In the genomic region with DNA sequence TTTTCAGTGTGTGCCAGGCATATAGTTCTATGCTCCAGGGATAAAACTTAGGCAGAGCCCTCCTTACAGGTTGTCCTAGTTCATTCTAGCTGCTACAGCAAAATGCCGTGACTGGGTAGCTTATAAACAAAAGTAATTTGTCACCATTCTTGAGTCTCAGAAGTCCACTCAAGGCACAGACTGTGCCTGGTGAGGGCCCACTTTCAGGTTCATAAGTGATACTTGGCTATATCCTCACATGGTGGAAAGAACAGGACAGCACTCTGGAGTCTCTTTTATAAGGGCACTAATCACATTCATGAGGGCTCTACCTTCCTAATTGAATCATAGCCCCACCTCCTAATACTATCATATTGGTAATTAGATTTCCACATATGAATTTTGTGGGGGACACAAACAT, we compare ENCODE assay signal across 9 cellular contexts.
"Had no signal": no experiment of that assay in that cellular context is flagged by ENCODE, and none has a peak within 500 bp of the region (broad histone marks: within the 10 kb centered on the region; RNA-seq: fewer than 3 reads in every experiment).

No MANE protein-coding gene starts in this region.

- H3K4me3 ChIP-seq: GM23248, HAP-1 had no signal

- ATAC-seq: HCT116, HepG2 had no signal

- H3K36me3 ChIP-seq: HAP-1 had no signal

- H3K27ac ChIP-seq: GM23248, HL-60 had no signal

- H3K9me3 ChIP-seq: HAP-1 had no signal

- DNase-seq: GM23248, GOT3, H7, HFFc6, KBM-7 had no signal
